ENCODE assay signal across 32 cellular contexts in genomic region chr1:92354259-92354658, GRCh38.
"Had no signal": no experiment of that assay in that cellular context is flagged by ENCODE, and none has a peak within 500 bp of the region (broad histone marks: within the 10 kb centered on the region; RNA-seq: fewer than 3 reads in every experiment).

No MANE protein-coding gene starts in this region.

- H3K9me3 ChIP-seq: ascending aorta had no signal

- H3K4me1 ChIP-seq: adrenal gland, ascending aorta had no signal

- DNase-seq: activated B cell treated with CpG ODN at 0.5 μM for 24 hours; activated CD4-positive, alpha-beta memory T cell treated with anti-CD3 and anti-CD28 coated beads for 36 hours; activated CD4-positive, alpha-beta T cell treated with anti-CD3 and anti-CD28 coated beads for 4 hours; activated CD4-positive, alpha-beta T cell treated with anti-CD3 and anti-CD28 coated beads, Interleukin-2, amount 10 ng/mL, durations not matched to agents 24 days and 14 days; activated CD4-positive, alpha-beta T cell treated with anti-CD3 and anti-CD28 coated beads, Interleukin-2, amount 50 U/mL, for 1 hour; activated CD4-positive, alpha-beta T cell treated with anti-CD3 and anti-CD28 coated beads, Interleukin-2, amount 50 U/mL, for 4 hours; activated CD4-positive, CD25-positive, alpha-beta regulatory T cell treated with anti-CD3 and anti-CD28 coated beads, Interleukin-2, amount 50 U/mL, for 72 hours; activated CD8-positive, alpha-beta memory T cell treated with anti-CD3 and anti-CD28 coated beads, Interleukin-2, amount 50 U/mL, for 4 hours; activated CD8-positive, alpha-beta T cell treated with anti-CD3 and anti-CD28 coated beads for 36 hours; activated effector memory CD4-positive, alpha-beta T cell treated with anti-CD3 and anti-CD28 coated beads, Interleukin-2, amount 50 U/mL, for 16 hours; activated gamma-delta T cell treated with Interleukin-2 at 50 U/mL for 16 hours; activated naive CD4-positive, alpha-beta T cell; activated naive CD4-positive, alpha-beta T cell treated with anti-CD3 and anti-CD28 coated beads for 36 hours; activated naive CD4-positive, alpha-beta T cell treated with anti-CD3 and anti-CD28 coated beads, Interleukin-2, amount 50 U/mL, for 16 hours; activated naive CD8-positive, alpha-beta T cell treated with anti-CD3 and anti-CD28 coated beads for 36 hours; activated T-cell treated with anti-CD3 and anti-CD28 coated beads for 4 hours; activated T-cell treated with anti-CD3 and anti-CD28 coated beads, Interleukin-2, amount 50 U/mL, for 1 hour; activated T-cell treated with anti-CD3 and anti-CD28 coated beads, Interleukin-2, amount 50 U/mL, for 4 hours; activated T-cell treated with anti-CD3 and anti-CD28 coated beads, Interleukin-2, amount 50 U/mL, for 72 hours; adrenal gland; amygdala; anterior cingulate cortex; caudate nucleus; cerebellar nuclear complex; SW 1271; T-helper 1 cell; T-helper 2 cell; T-helper 9 cell had no signal

- H3K4me3 ChIP-seq: adrenal gland, ascending aorta, cardiac muscle cell had no signal

- ATAC-seq: activated CD8-positive, alpha-beta T cell treated with anti-CD3 and anti-CD28 coated beads for 36 hours; activated naive CD4-positive, alpha-beta T cell treated with anti-CD3 and anti-CD28 coated beads, Interleukin-2, amount 50 U/mL, for 72 hours; activated T-cell treated with anti-CD3 and anti-CD28 coated beads, Interleukin-2, amount 50 U/mL, for 4 hours; activated T-cell treated with anti-CD3 and anti-CD28 coated beads, Interleukin-2, amount 50 U/mL, for 72 hours; activated T-helper 17 cell treated with anti-CD3 and anti-CD28 coated beads, Interleukin-2, amount 50 U/mL, for 72 hours had no signal
